Comparison of ENCODE assay signal across 12 cellular contexts in genomic region chr11:306645-307371, GRCh38. TPM values are rescaled to one million over a fixed set of nuclear protein-coding genes. Genes with fewer than 3 reads are reported as not detected.
DNase-seq lines count a peak whose midpoint lies in the region; TF ChIP-seq lines count a peak whose summit lies in the region.
"Had no signal": no experiment of that assay in that cellular context is flagged by ENCODE, and none has a peak within 500 bp of the region (broad histone marks: within the 10 kb centered on the region; RNA-seq: fewer than 3 reads in every experiment).

No MANE protein-coding gene starts in this region.

- intact Hi-C loops in breast epithelium (cut with DNase I; ENCODE audit: low total_unique reads), result loop anchor here (10.0 kb wide), 1 partner anchor 148 kb away; the partner anchor contains the start of gene PTDSS2
- intact Hi-C loops in mammary epithelial cell (cut with micrococcal nuclease), result loop anchor here (5.0 kb wide), 1 partner anchor 210 kb away; no protein-coding TSS in a partner anchor
- intact Hi-C loops in colonic mucosa (cut with DNase I), result loop anchor here (5.0 kb wide), 1 partner anchor 50 kb away; no protein-coding TSS in a partner anchor

- peak overlapping the region; percentile 40 to 64 (median 57) for H3K4me3 Mint-ChIP-seq in nephron

- H2AFZ ChIP-seq in mammary epithelial cell (ENCODE audit: low read depth, low read length), result no peak overlapping the region
- H2AFZ ChIP-seq in SK-N-SH (ENCODE audit: low read depth), result no peak overlapping the region

- peak overlapping the region; percentile 52 to 84 (median 57) for H3K27ac Mint-ChIP-seq in nephron

- H3K36me3 ChIP-seq in breast epithelium (no peaks in the 10 kb centered on the region), mammary epithelial cell (ENCODE audit: insufficient read depth, low read length) (no peaks in the 10 kb centered on the region), colonic mucosa (no peaks in the 10 kb centered on the region), urinary bladder (ENCODE audit: insufficient read depth) (no peaks in the 10 kb centered on the region), SK-N-SH (replicated peaks in 1 of 2; ENCODE audit: control insufficient read depth in 1 of 2, insufficient read depth in 2 of 2, low read length in 1 of 2) (peaks cover 0 to 3% of the 10 kb centered on the region in 2 experiments)
- H3K36me3 ChIP-seq: WERI-Rb-1 had no signal

- H3K9ac ChIP-seq in mammary epithelial cell (ENCODE audit: insufficient read depth, low read length) (no peak overlapping the region), colonic mucosa (ENCODE audit: low read depth in 2 of 2, low read length in 2 of 2) (peak overlapping the region in 1 of 2 donors; percentile 24), SK-N-SH (no peak overlapping the region)

- no peaks in the 10 kb centered on the region for H3K27me3 Mint-ChIP-seq in nephron (ENCODE audit: low read depth)

- no peak overlapping the region for H3K4me2 ChIP-seq in mammary epithelial cell (ENCODE audit: insufficient read depth, low read depth, low read length)
- H3K4me2 ChIP-seq in SK-N-SH, result no peak overlapping the region

- no peak for TF ChIP-seq RAD21 in SK-N-SH (IDR thresholded peaks at IDR 0.05; ENCODE audit: low read length)

- POLR2A ChIA-PET in SK-N-SH (lab: Yijun Ruan, JAX), result no interaction called here

- in situ Hi-C loops in mammary epithelial cell (cut with MboI; ENCODE audit: low sequenced_read_pairs in 2 of 2) (loop anchor here in 1 of 2 donors (10.0 kb wide), 1 partner anchor 48 kb away; no protein-coding TSS in a partner anchor), GM13977 (cut with MboI; ENCODE audit: low pct_unique_long_range_greater_than_20kb, low sequenced_read_pairs, unreplicated experiment) (loop anchor here (10.0 kb wide), 1 partner anchor 48 kb away; no protein-coding TSS in a partner anchor)

- peaks cover 0 to 9% of the 10 kb centered on the region in 2 donors for H3K4me1 ChIP-seq in breast epithelium
- H3K4me1 ChIP-seq in mammary epithelial cell (ENCODE audit: insufficient read depth, low read length), result peaks cover 8% of the 10 kb centered on the region
- H3K4me1 ChIP-seq in colonic mucosa, result no peaks in the 10 kb centered on the region
- no peaks in the 10 kb centered on the region for H3K4me1 ChIP-seq in urinary bladder (ENCODE audit: insufficient read depth)
- H3K4me1 ChIP-seq in SK-N-SH (ENCODE audit: control insufficient read depth in 1 of 2, insufficient read depth in 2 of 2, low read depth in 1 of 2, low read length in 1 of 2), result peaks cover 5 to 6% of the 10 kb centered on the region in 2 experiments; a peak in 1 of 4 replicates

- H3K27me3 ChIP-seq in breast epithelium, result no peaks in the 10 kb centered on the region
- H3K27me3 ChIP-seq in mammary epithelial cell (ENCODE audit: insufficient read depth, low read length), result no peaks in the 10 kb centered on the region
- no peaks in the 10 kb centered on the region for H3K27me3 ChIP-seq in colonic mucosa
- H3K27me3 ChIP-seq in SK-N-SH (ENCODE audit: insufficient read depth), result no peaks in the 10 kb centered on the region

- H4K20me1 ChIP-seq in mammary epithelial cell (ENCODE audit: insufficient read depth, low read length) (no peaks in the 10 kb centered on the region), SK-N-SH (ENCODE audit: insufficient read depth) (no peaks in the 10 kb centered on the region)

- no peak for TF ChIP-seq POLR2A in breast epithelium (IDR thresholded peaks at IDR 0.05)

- H3K9me3 ChIP-seq in breast epithelium (no peaks in the 10 kb centered on the region), mammary epithelial cell (replicated peaks; ENCODE audit: insufficient read depth, low read length) (no peaks in the 10 kb centered on the region), colonic mucosa (no peaks in the 10 kb centered on the region), SK-N-SH (no peaks in the 10 kb centered on the region)

- H3K79me2 ChIP-seq in mammary epithelial cell (ENCODE audit: insufficient read depth, low read length) (no peaks in the 10 kb centered on the region), SK-N-SH (ENCODE audit: insufficient read depth) (peaks cover 11% of the 10 kb centered on the region; the same call in 1 of the 2 replicates)

- H3K4me3 ChIP-seq in breast epithelium (peak overlapping the region in 1 of 3 donors; percentile 81), mammary epithelial cell (replicated peaks in 1 of 3; ENCODE audit: insufficient read depth in 1 of 3, low read depth in 2 of 3, low read length in 3 of 3) (no peak overlapping the region), colonic mucosa (no peak overlapping the region), urinary bladder (ENCODE audit: low read depth, low read length) (no peak overlapping the region), SK-N-SH (ENCODE audit: low read depth in 2 of 2, low read length in 1 of 2) (no peak overlapping the region)

- H3K27ac ChIP-seq in breast epithelium (peak overlapping the region; percentile 48 to 98), mammary epithelial cell (ENCODE audit: insufficient read depth, low read depth, low read length) (no peak overlapping the region), colonic mucosa (peak overlapping the region; percentile 78), urinary bladder (ENCODE audit: low read depth) (peak overlapping the region; percentile 40), SK-N-SH (ENCODE audit: low read depth in 2 of 2, low read length in 1 of 2) (no peak overlapping the region)
- H3K27ac ChIP-seq: WERI-Rb-1 had no signal

- no peaks in the 10 kb centered on the region for H3K9me2 ChIP-seq in SK-N-SH

- no peak for TF ChIP-seq CTCF in breast epithelium (IDR thresholded peaks at IDR 0.05)
- TF ChIP-seq CTCF in mammary epithelial cell (conservative IDR thresholded peaks at IDR 0.05 in 1 of 2, IDR thresholded peaks at IDR 0.05 in 1 of 2; ENCODE audit: extremely low read depth in 1 of 2, insufficient read depth in 1 of 2, low read depth in 1 of 2, low read length in 2 of 2), result no peak
- TF ChIP-seq CTCF in colonic mucosa (IDR thresholded peaks at IDR 0.05), result no peak
- no peak for TF ChIP-seq CTCF in nephron (IDR thresholded peaks at IDR 0.05; ENCODE audit: unreplicated experiment in 3 of 3)
- TF ChIP-seq CTCF in GM13977 (IDR thresholded peaks at IDR 0.05; ENCODE audit: extremely low read depth, insufficient read depth, missing control alignments), result no peak
- TF ChIP-seq CTCF in SK-N-SH (IDR thresholded peaks at IDR 0.05), result no peak

- no peaks in the 10 kb centered on the region for H3K9me3 Mint-ChIP-seq in nephron

- WGBS in mammary epithelial cell (ENCODE audit: low coverage, missing lambda C conversion rate), result 93% methylated on average over 16 of the region's 17 CpGs
- 91% methylated on average over 17 of the region's 17 CpGs for WGBS in urinary bladder
- 87% methylated on average over 12 of the region's 17 CpGs for WGBS in SK-N-SH (ENCODE audit: low lambda C conversion rate)

- BruUV-seq in mammary epithelial cell (replicated peaks; lab: Mats Ljungman, UMichigan), result no TSS peak

- CTCF ChIA-PET in mammary epithelial cell (lab: Charles Lee; ENCODE audit: low non-redundant PET), result interaction anchor here (0.6 kb wide), 1 partner anchor 60 kb away, joined by 3 read pairs; no protein-coding TSS in a partner anchor
- CTCF ChIA-PET in SK-N-SH (lab: Yijun Ruan, JAX), result interaction anchor here (0.9 to 3.3 kb wide), 11 partner anchors 11 to 211 kb away, joined by 3 to 24 read pairs (median 4); partner anchors contain the start of gene PTDSS2

- peaks cover 44% of the 10 kb centered on the region for H3K4me1 Mint-ChIP-seq in nephron

- dilution Hi-C loops in mammary epithelial cell (cut with HindIII; ENCODE audit: low sequenced_read_pairs), result loop anchor here (5.0 kb wide), 1 partner anchor 80 kb away; no protein-coding TSS in a partner anchor

- no peak for TF ChIP-seq EP300 in SK-N-SH (IDR thresholded peaks at IDR 0.05; ENCODE audit: borderline replicate concordance in 1 of 2, low read depth in 1 of 2, low read length in 1 of 2)

- H3K36me3 Mint-ChIP-seq in nephron (ENCODE audit: low read depth), result no peaks in the 10 kb centered on the region
- H3K36me3 Mint-ChIP-seq: brain had no signal

- peaks cover 13% of the 10 kb centered on the region for H3F3A ChIP-seq in SK-N-SH (replicated peaks; ENCODE audit: insufficient read depth)

- DNase-seq in breast epithelium (ENCODE audit: low spot score in 2 of 2) (no peak), mammary epithelial cell (no peak), colonic mucosa (no peak), GM13977 (ENCODE audit: low spot score) (no peak), SHP77 treated with DMSO at 0.1 percent for 48 hours (lab: John Stamatoyannopoulos, UW) (no peak), SK-N-SH (no peak)
- DNase-seq: midbrain, NCI-H1092 treated with DMSO at 0.1 percent for 48 hours, WERI-Rb-1 had no signal

RNA-seq across cellular contexts. Expression of gene IFITM2, which starts 0.8 kb away (rescaled TPM):
- total RNA-seq in breast epithelium, result 100 to 1,000 TPM in 2 of 3 donors, 10 to 100 TPM in 1; 81.4 to 404 (median 129) TPM
- 10 to 100 TPM in 1 of 2 donors, 1 to 10 TPM in 1; 4.7 to 29.1 TPM for total RNA-seq in mammary epithelial cell
- polyA plus RNA-seq in mammary epithelial cell, result 37.8 TPM
- 92.3 TPM for polyA minus RNA-seq in mammary epithelial cell
- 100 to 1,000 TPM in 1 of 2 donors, 10 to 100 TPM in 1; 74.1 to 115 TPM for total RNA-seq in colonic mucosa
- 14.8 TPM for total RNA-seq in urinary bladder
- 765 TPM for polyA plus RNA-seq in urinary bladder
- 398 and 518 TPM in 2 replicates for polyA plus RNA-seq in SK-N-SH (2012; rRNA removed)
- polyA plus RNA-seq in SK-N-SH (2012; cell fraction: cytosol; rRNA removed), result 239 and 341 TPM in 2 replicates
- 92.5 and 106 TPM in 2 replicates for polyA plus RNA-seq in SK-N-SH (2012; cell fraction: nucleus; rRNA removed)

RNA-seq across cellular contexts. Expression of gene IFITM1, which starts 7.0 kb away (rescaled TPM):
- total RNA-seq in breast epithelium, result 100 to 1,000 TPM; 129 to 321 (median 142) TPM
- 1 to 10 TPM; 1.7 to 2.8 TPM for total RNA-seq in mammary epithelial cell
- 5.1 TPM for polyA plus RNA-seq in mammary epithelial cell
- 2.0 TPM for polyA minus RNA-seq in mammary epithelial cell
- total RNA-seq in colonic mucosa, result 100 to 1,000 TPM in 1 of 2 donors, 10 to 100 TPM in 1; 63.3 to 101 TPM
- total RNA-seq in urinary bladder, result 20.9 TPM
- 599 TPM for polyA plus RNA-seq in urinary bladder
- 15.3 and 19.4 TPM in 2 replicates for polyA plus RNA-seq in SK-N-SH (2012; rRNA removed)
- 10.6 and 12.6 TPM in 2 replicates for polyA plus RNA-seq in SK-N-SH (2012; cell fraction: cytosol; rRNA removed)
- 4.7 and 8.8 TPM in 2 replicates for polyA plus RNA-seq in SK-N-SH (2012; cell fraction: nucleus; rRNA removed)

RNA-seq across cellular contexts. Expression of gene IFITM5, which starts 7.5 kb away (rescaled TPM):
- total RNA-seq in breast epithelium (not detected), mammary epithelial cell (not detected), colonic mucosa (not detected), urinary bladder (not detected)
- polyA plus RNA-seq in mammary epithelial cell (not detected), urinary bladder (not detected), SK-N-SH (2012; rRNA removed) (not detected in 2 replicates)
- polyA minus RNA-seq in mammary epithelial cell, result not detected
- not detected in 2 replicates for polyA plus RNA-seq in SK-N-SH (2012; cell fraction: cytosol; rRNA removed)
- not detected in 2 replicates for polyA plus RNA-seq in SK-N-SH (2012; cell fraction: nucleus; rRNA removed)

RNA-seq across cellular contexts. Expression of gene IFITM3, which starts 13.9 kb away (rescaled TPM):
- total RNA-seq in breast epithelium (100 to 1,000 TPM; 158 to 361 (median 195) TPM), mammary epithelial cell (100 to 1,000 TPM in 1 of 2 donors, 10 to 100 TPM in 1; 58.7 to 211 TPM), colonic mucosa (100 to 1,000 TPM; 132 to 160 TPM), urinary bladder (43.2 TPM)
- polyA plus RNA-seq in mammary epithelial cell (230 TPM), urinary bladder (2,675 TPM), SK-N-SH (2012; rRNA removed) (229 and 326 TPM in 2 replicates)
- 231 TPM for polyA minus RNA-seq in mammary epithelial cell
- 148 and 237 TPM in 2 replicates for polyA plus RNA-seq in SK-N-SH (2012; cell fraction: cytosol; rRNA removed)
- 84.2 and 113 TPM in 2 replicates for polyA plus RNA-seq in SK-N-SH (2012; cell fraction: nucleus; rRNA removed)

RNA-seq across cellular contexts. Expression of gene PGGHG, which starts 17.9 kb away (rescaled TPM):
- total RNA-seq in breast epithelium, result 10 to 100 TPM; 13.0 to 63.9 (median 37.3) TPM
- 1 to 10 TPM; 2.5 to 7.9 TPM for total RNA-seq in mammary epithelial cell
- 1.5 TPM for polyA plus RNA-seq in mammary epithelial cell
- polyA minus RNA-seq in mammary epithelial cell, result 2.1 TPM
- total RNA-seq in colonic mucosa, result 10 to 100 TPM; 10.6 to 12.9 TPM
- 9.5 TPM for total RNA-seq in urinary bladder
- 36.3 TPM for polyA plus RNA-seq in urinary bladder
- polyA plus RNA-seq in SK-N-SH (2012; rRNA removed), result 19.9 and 26.5 TPM in 2 replicates
- 1.5 and 2.6 TPM in 2 replicates for polyA plus RNA-seq in SK-N-SH (2012; cell fraction: cytosol; rRNA removed)
- polyA plus RNA-seq in SK-N-SH (2012; cell fraction: nucleus; rRNA removed), result 251 and 265 TPM in 2 replicates

Comparison
In these comparisons a context has a peak if more than half of its experiments do, and no peak if none do; other contexts are left out.
1. H3K27ac ChIP-seq: peak in breast epithelium (2 of 2), colonic mucosa (single experiment) and urinary bladder (single experiment); none in mammary epithelial cell (single experiment) and SK-N-SH (0 of 2).